20 cellular contexts compared by ENCODE assay signal in genomic region chr3:72814308-72814707, GRCh38. TPM values are rescaled to one million over a fixed set of nuclear protein-coding genes. Genes with fewer than 3 reads are reported as not detected.
A peak's percentile ranks its signal among the peaks of the same experiment; 100 is the strongest.
DNase-seq lines count a peak whose midpoint lies in the region; ATAC-seq, FAIRE-seq and TF ChIP-seq lines count a peak whose summit lies in the region.
"Had no signal": no experiment of that assay in that cellular context is flagged by ENCODE, and none has a peak within 500 bp of the region (broad histone marks: within the 10 kb centered on the region; RNA-seq: fewer than 3 reads in every experiment).

No MANE protein-coding gene starts in this region.

- H3K4me2 ChIP-seq in A549: no peak overlapping the region

- ATAC-seq in A549 (no peak), GM18870 (IDR thresholded peaks at IDR 0.05; ENCODE audit: unreplicated experiment) (peak; percentile 49), GM21576 (IDR thresholded peaks at IDR 0.05; ENCODE audit: unreplicated experiment) (peak; percentile 51), HG03432 (IDR thresholded peaks at IDR 0.05; ENCODE audit: unreplicated experiment) (peak; percentile 49), HG03457 (IDR thresholded peaks at IDR 0.05; ENCODE audit: unreplicated experiment) (no peak)
- no peak for ATAC-seq in stimulated activated effector memory CD8-positive, alpha-beta T cell treated with anti-CD3 and anti-CD28 coated beads, Interleukin-12 subunit alpha, Interleukin-12 subunit beta, amount 100 ng/mL, for 72 hours
- ATAC-seq: HCT116, K562 had no signal

- no peak overlapping the region for H3K27ac ChIP-seq in A549
- H3K27ac ChIP-seq: neutrophil, sigmoid colon had no signal

- peak; percentile 32 for FAIRE-seq in A549 (lab: Jason Lieb, UNC)
- FAIRE-seq: endothelial cell of umbilical vein, K562 had no signal

- POLR2A ChIA-PET in A549 (lab: Yijun Ruan, JAX): no interaction called here

- H3K27ac Mint-ChIP-seq in stimulated activated effector memory CD8-positive, alpha-beta T cell treated with anti-CD3 and anti-CD28 coated beads, Interleukin-12 subunit alpha, Interleukin-12 subunit beta, amount 100 ng/mL, for 72 hours: no peak overlapping the region
- H3K27ac Mint-ChIP-seq: activated CD4-positive, alpha-beta T cell treated with anti-CD3 and anti-CD28 coated beads, Interleukin-2, amount 10 ng/mL, durations not matched to agents 24 days and 14 days; CD4-positive, CD25-positive, alpha-beta regulatory T cell had no signal

- CTCF ChIA-PET in A549 (lab: Yijun Ruan, JAX): interaction anchor here (1.2 to 2.0 kb wide), 2 partner anchors 936 to 939 kb away, joined by 4 to 7 read pairs; no protein-coding TSS in a partner anchor

- TF ChIP-seq EP300 in A549 (IDR thresholded peaks at IDR 0.05): no peak

- H3K4me3 Mint-ChIP-seq in stimulated activated effector memory CD8-positive, alpha-beta T cell treated with anti-CD3 and anti-CD28 coated beads, Interleukin-12 subunit alpha, Interleukin-12 subunit beta, amount 100 ng/mL, for 72 hours: no peak overlapping the region
- H3K4me3 Mint-ChIP-seq: activated CD4-positive, alpha-beta T cell treated with anti-CD3 and anti-CD28 coated beads, Interleukin-2, amount 10 ng/mL, durations not matched to agents 24 days and 14 days; CD4-positive, CD25-positive, alpha-beta regulatory T cell had no signal

- no peak for DNase-seq in A549 (ENCODE audit: low read depth in 1 of 2, low spot score in 1 of 2)
- no peak for DNase-seq in stimulated activated effector memory CD8-positive, alpha-beta T cell treated with anti-CD3 and anti-CD28 coated beads, Interleukin-12 subunit alpha, Interleukin-12 subunit beta, amount 100 ng/mL, for 72 hours (ENCODE audit: low spot score in 2 of 2)
- DNase-seq in retina: no peak
- no peak for DNase-seq in SKM-1 (lab: John Stamatoyannopoulos, UW; ENCODE audit: unreplicated experiment)
- DNase-seq: activated CD4-positive, alpha-beta T cell treated with anti-CD3 and anti-CD28 coated beads, Interleukin-2, amount 10 ng/mL, durations not matched to agents 24 days and 14 days; CD4-positive, CD25-positive, alpha-beta regulatory T cell; islet precursor cell; NCI-H2081; NCI-H774; Right ventricle myocardium superior; sigmoid colon; stimulated activated naive CD4-positive, alpha-beta T cell had no signal

- H3K4me3 ChIP-seq in A549: no peak overlapping the region
- H3K4me3 ChIP-seq: K562, sigmoid colon had no signal

- TF ChIP-seq POLR2A in A549 (IDR thresholded peaks at IDR 0.05; ENCODE audit: low read length): no peak

- H3K9me3 ChIP-seq in A549: no peaks in the 10 kb centered on the region
- H3K9me3 ChIP-seq: neutrophil, sigmoid colon had no signal

- 90% methylated on average over 3 of the region's 3 CpGs for WGBS in A549 (ENCODE audit: missing lambda C conversion rate)

- H3K4me1 Mint-ChIP-seq in stimulated activated effector memory CD8-positive, alpha-beta T cell treated with anti-CD3 and anti-CD28 coated beads, Interleukin-12 subunit alpha, Interleukin-12 subunit beta, amount 100 ng/mL, for 72 hours: peaks cover 17% of the 10 kb centered on the region

- peaks cover 68% of the 10 kb centered on the region for H3K36me3 Mint-ChIP-seq in stimulated activated effector memory CD8-positive, alpha-beta T cell treated with anti-CD3 and anti-CD28 coated beads, Interleukin-12 subunit alpha, Interleukin-12 subunit beta, amount 100 ng/mL, for 72 hours

- no peak for TF ChIP-seq CTCF in A549 (IDR thresholded peaks at IDR 0.05)

- H3K4me1 ChIP-seq in A549: no peaks in the 10 kb centered on the region

- no peaks in the 10 kb centered on the region for H3K9me3 Mint-ChIP-seq in stimulated activated effector memory CD8-positive, alpha-beta T cell treated with anti-CD3 and anti-CD28 coated beads, Interleukin-12 subunit alpha, Interleukin-12 subunit beta, amount 100 ng/mL, for 72 hours
- H3K9me3 Mint-ChIP-seq: activated CD4-positive, alpha-beta T cell treated with anti-CD3 and anti-CD28 coated beads, Interleukin-2, amount 10 ng/mL, durations not matched to agents 24 days and 14 days; CD4-positive, CD25-positive, alpha-beta regulatory T cell had no signal

- no peak for TF ChIP-seq RAD21 in A549 (conservative IDR thresholded peaks at IDR 0.05 in 1 of 2, IDR thresholded peaks at IDR 0.05 in 1 of 2)

TF ChIP-seq in A549, 52 proteins besides CTCF, POLR2A, EP300 and RAD21:
- TF ChIP-seq REST (IDR thresholded peaks at IDR 0.05) (no peak), HOXB5 (CRISPR knock-in tag; IDR thresholded peaks at IDR 0.05) (no peak), EHMT2 (IDR thresholded peaks at IDR 0.05; ENCODE audit: low read depth) (no peak), BCL3 (IDR thresholded peaks at IDR 0.05) (no peak), CEBPB (IDR thresholded peaks at IDR 0.05) (no peak), JUNB (IDR thresholded peaks at IDR 0.05) (no peak), CBX8 (IDR thresholded peaks at IDR 0.05) (no peak), BHLHE40 (IDR thresholded peaks at IDR 0.05; ENCODE audit: low read depth, low read length) (no peak), JUN (IDR thresholded peaks at IDR 0.05) (no peak), RNF2 (IDR thresholded peaks at IDR 0.05; ENCODE audit: borderline replicate concordance, low read depth) (no peak), HDAC2 (IDR thresholded peaks at IDR 0.05) (no peak), SMC3 (IDR thresholded peaks at IDR 0.05) (no peak), HES2 (IDR thresholded peaks at IDR 0.05) (no peak), CHD4 (IDR thresholded peaks at IDR 0.05; ENCODE audit: borderline replicate concordance) (no peak), RCOR1 (IDR thresholded peaks at IDR 0.05; ENCODE audit: low read depth, low read length) (no peak), FOSL2 (IDR thresholded peaks at IDR 0.05) (no peak), FOSL2 (CRISPR knock-in tag; IDR thresholded peaks at IDR 0.05) (no peak), RARB (CRISPR knock-in tag; IDR thresholded peaks at IDR 0.05) (no peak), HMGXB4 (CRISPR knock-in tag; IDR thresholded peaks at IDR 0.05; ENCODE audit: borderline replicate concordance) (no peak)

RNA-seq across cellular contexts. Expression of gene SHQ1, which starts 33.9 kb away (rescaled TPM):
- polyA plus RNA-seq in A549 (2011; rRNA removed) (19.5 and 22.2 TPM in 2 replicates), A549 (2017; fragmentation: RNase III; extraction: RNeasy Plus Mini Kit Qiagen cat#74134 plus additional on column Dnase treatment) (16.4 to 18.0 TPM (median 17.1 TPM) in 3 replicates)
- 7.1 and 8.2 TPM in 2 replicates for polyA plus RNA-seq in A549 (2012; cell fraction: cytosol; rRNA removed)
- polyA plus RNA-seq in A549 (2012; cell fraction: nucleus; rRNA removed): 4.2 and 7.1 TPM in 2 replicates
- 8.4 and 9.3 TPM in 2 replicates for polyA minus RNA-seq in A549 (2011; rRNA and poly(A)+ RNA removed)

Comparison
In these comparisons a context has a peak if more than half of its experiments do, and no peak if none do; other contexts are left out.
1. ATAC-seq: peak in GM18870 (single experiment), GM21576 (single experiment) and HG03432 (single experiment); none in A549 (0 of 2), stimulated activated effector memory CD8-positive, alpha-beta T cell treated with anti-CD3 and anti-CD28 coated beads, Interleukin-12 subunit alpha, Interleukin-12 subunit beta, amount 100 ng/mL, for 72 hours (single experiment) and HG03457 (single experiment).